In genomic region chr1:34781071-34781843, GRCh38 we compare ENCODE assay signal across 8 cellular contexts. TPM values are rescaled to one million over a fixed set of nuclear protein-coding genes. Genes with fewer than 3 reads are reported as not detected.
DNase-seq lines count a peak whose midpoint lies in the region; ATAC-seq and FAIRE-seq lines count a peak whose summit lies in the region.
"Had no signal": no experiment of that assay in that cellular context is flagged by ENCODE, and none has a peak within 500 bp of the region (broad histone marks: within the 10 kb centered on the region; RNA-seq: fewer than 3 reads in every experiment).

Gene GJB3, plus strand, starts transcription at chr1:34781214. Its CDS starts 3,549 bp downstream, at chr1:34784763.

- no peaks in the 10 kb centered on the region for H3K9me3 Mint-ChIP-seq in activated T-helper 17 cell treated with anti-CD3 and anti-CD28 coated beads, Interleukin-2, amount 50 U/mL, for 72 hours

- DNase-seq in HTR-8/SVneo (ENCODE audit: insufficient read length, low spot score) (no peak), islet precursor cell (peak; percentile 65), dedifferentiated amniotic fluid mesenchymal stem cell (ENCODE audit: extremely low spot score) (no peak), NCI-H128 (lab: John Stamatoyannopoulos, UW; ENCODE audit: unreplicated experiment) (no peak), KG1 (lab: John Stamatoyannopoulos, UW) (no peak)
- peak; percentile 18 for DNase-seq in stimulated activated naive CD8-positive, alpha-beta T cell treated with anti-CD3 and anti-CD28 coated beads, Interleukin-15, Interleukin-2, amounts not matched to agents 100 U/mL and 50 U/mL, for 24 hours

- peak; percentile 28 for FAIRE-seq in HTR-8/SVneo (lab: Jason Lieb, UNC)

- peaks cover 50% of the 10 kb centered on the region for H3K27me3 Mint-ChIP-seq in activated T-helper 17 cell treated with anti-CD3 and anti-CD28 coated beads, Interleukin-2, amount 50 U/mL, for 72 hours

- H3K36me3 Mint-ChIP-seq in activated T-helper 17 cell treated with anti-CD3 and anti-CD28 coated beads, Interleukin-2, amount 50 U/mL, for 72 hours (ENCODE audit: low read depth), result no peaks in the 10 kb centered on the region

- H3K4me1 Mint-ChIP-seq in activated T-helper 17 cell treated with anti-CD3 and anti-CD28 coated beads, Interleukin-2, amount 50 U/mL, for 72 hours, result peaks cover under 1% of the 10 kb centered on the region

- H3K27ac Mint-ChIP-seq in activated T-helper 17 cell treated with anti-CD3 and anti-CD28 coated beads, Interleukin-2, amount 50 U/mL, for 72 hours, result no peak within 1 kb of the TSS

- peak within 1 kb of the TSS; percentile 23 for H3K4me3 Mint-ChIP-seq in activated T-helper 17 cell treated with anti-CD3 and anti-CD28 coated beads, Interleukin-2, amount 50 U/mL, for 72 hours

- peak; percentile 34 for ATAC-seq in activated T-helper 17 cell treated with anti-CD3 and anti-CD28 coated beads, Interleukin-2, amount 50 U/mL, for 72 hours (replicated peaks)
- peak; percentile 26 for ATAC-seq in stimulated activated naive CD8-positive, alpha-beta T cell treated with anti-CD3 and anti-CD28 coated beads, Interleukin-15, Interleukin-2, amounts not matched to agents 100 U/mL and 50 U/mL, for 24 hours

RNA-seq across cellular contexts. Expression of gene GJB3, which starts in this region (rescaled TPM):
- total RNA-seq in activated T-helper 17 cell treated with anti-CD3 and anti-CD28 coated beads, Interleukin-2, amount 50 U/mL, for 72 hours, result not detected
- total RNA-seq: T-helper 2 cell treated with Interferon-gamma antibody and Interleukin-4, amounts not matched to agents 100 ng/mL and 5 ng/mL, for 36 hours had no signal

Comparison
In these comparisons a context has a peak if more than half of its experiments do, and no peak if none do; other contexts are left out.
1. Peak in ATAC-seq in activated T-helper 17 cell treated with anti-CD3 and anti-CD28 coated beads, Interleukin-2, amount 50 U/mL, for 72 hours; RNA of the gene not detected or under 1 TPM.
2. DNase-seq: peak in islet precursor cell (single experiment) and stimulated activated naive CD8-positive, alpha-beta T cell treated with anti-CD3 and anti-CD28 coated beads, Interleukin-15, Interleukin-2, amounts not matched to agents 100 U/mL and 50 U/mL, for 24 hours (single experiment); none in HTR-8/SVneo (single experiment), dedifferentiated amniotic fluid mesenchymal stem cell (single experiment), NCI-H128 (single experiment) and KG1 (single experiment).